20 cellular contexts compared by ENCODE assay signal in genomic region chr9:85339337-85339736, GRCh38.
DNase-seq lines count a peak whose midpoint lies in the region; ATAC-seq, FAIRE-seq and TF ChIP-seq lines count a peak whose summit lies in the region.
"Had no signal": no experiment of that assay in that cellular context is flagged by ENCODE, and none has a peak within 500 bp of the region (broad histone marks: within the 10 kb centered on the region; RNA-seq: fewer than 3 reads in every experiment).

No MANE protein-coding gene starts in this region.

- H3K9me3 Mint-ChIP-seq in CD8-positive, alpha-beta T cell = no peaks in the 10 kb centered on the region
- H3K9me3 Mint-ChIP-seq: CD4-positive, alpha-beta T cell; H9 had no signal

- H3K9ac ChIP-seq in HepG2 (ENCODE audit: insufficient read depth, low read depth, low read length) = no peak overlapping the region

- H3K4me3 ChIP-seq in HepG2 (replicated peaks in 1 of 3; ENCODE audit: insufficient read depth in 1 of 3, low read depth in 2 of 3, low read length in 3 of 3) (no peak overlapping the region), right lobe of liver (no peak overlapping the region), kidney epithelial cell (ENCODE audit: low read depth, low read length) (no peak overlapping the region)
- no peak overlapping the region for H3K4me3 ChIP-seq in CD8-positive, alpha-beta T cell (ENCODE audit: low read depth, low read length)
- H3K4me3 ChIP-seq: A549 had no signal

- H3K27ac ChIP-seq in HepG2 (ENCODE audit: extremely low read length, insufficient read depth, low read length) (no peak overlapping the region), right lobe of liver (no peak overlapping the region)
- H3K27ac ChIP-seq in CD8-positive, alpha-beta T cell (ENCODE audit: low read depth, low read length) = no peak overlapping the region
- H3K27ac ChIP-seq: 22Rv1, A549, C4-2B, HL-60 had no signal

- H3K4me1 ChIP-seq in HepG2 (ENCODE audit: insufficient read depth, low read length) (no peaks in the 10 kb centered on the region), right lobe of liver (no peaks in the 10 kb centered on the region)
- H3K4me1 ChIP-seq in CD8-positive, alpha-beta T cell (ENCODE audit: insufficient read depth, low read length) = no peaks in the 10 kb centered on the region
- H3K4me1 ChIP-seq: A549 had no signal

- CTCF ChIA-PET in HepG2 (lab: Yijun Ruan, JAX; ENCODE audit: low intra/inter-chr PET ratio, low total read pairs) = no interaction called here
- CTCF ChIA-PET in CD8-positive, alpha-beta T cell (lab: Charles Lee) = no interaction called here

- H3K4me1 Mint-ChIP-seq in CD8-positive, alpha-beta T cell (ENCODE audit: low read depth) = no peaks in the 10 kb centered on the region

- FAIRE-seq in HepG2 (lab: Jason Lieb, UNC) = no peak
- FAIRE-seq: A549, H1 had no signal

- TF ChIP-seq CTCF in HepG2 (CRISPR knock-in tag; IDR thresholded peaks at IDR 0.05) (no peak), right lobe of liver (IDR thresholded peaks at IDR 0.05) (no peak), kidney epithelial cell (IDR thresholded peaks at IDR 0.05; ENCODE audit: insufficient read depth, low read length, poor library complexity, severe bottlenecking) (no peak)
- no peak for TF ChIP-seq CTCF in CD8-positive, alpha-beta T cell (IDR thresholded peaks at IDR 0.05)

- H3K36me3 Mint-ChIP-seq in CD8-positive, alpha-beta T cell = no peaks in the 10 kb centered on the region

- no peak for TF ChIP-seq EP300 in HepG2 (IDR thresholded peaks at IDR 0.05; ENCODE audit: low read depth in 2 of 2, low read length in 2 of 2)
- no peak for TF ChIP-seq EP300 in HepG2 (CRISPR knock-in tag; IDR thresholded peaks at IDR 0.05; ENCODE audit: borderline replicate concordance)

- peaks cover 3 to 5% of the 10 kb centered on the region in 2 experiments; a peak in 3 of 5 replicates for H3K27me3 ChIP-seq in HepG2 (ENCODE audit: control insufficient read depth in 1 of 2, insufficient read depth in 2 of 2, low read length in 2 of 2)
- H3K27me3 ChIP-seq in right lobe of liver = no peaks in the 10 kb centered on the region
- no peaks in the 10 kb centered on the region for H3K27me3 ChIP-seq in kidney epithelial cell (ENCODE audit: control insufficient read depth, insufficient read depth, low read length)
- H3K27me3 ChIP-seq in CD8-positive, alpha-beta T cell (ENCODE audit: insufficient read depth, low read length) = no peaks in the 10 kb centered on the region

- H3K4me2 ChIP-seq in HepG2 (ENCODE audit: low read depth, low read length) = no peak overlapping the region
- H3K4me2 ChIP-seq: A549 had no signal

- no TSS peak for BruUV-seq in HepG2 (replicated peaks; lab: Mats Ljungman, UMichigan)

- no peaks in the 10 kb centered on the region for H3K9me3 ChIP-seq in HepG2 (ENCODE audit: low read length)
- H3K9me3 ChIP-seq in right lobe of liver = no peaks in the 10 kb centered on the region
- H3K9me3 ChIP-seq in CD8-positive, alpha-beta T cell (ENCODE audit: low read length) = no peaks in the 10 kb centered on the region
- H3K9me3 ChIP-seq: A549 had no signal

- H3K79me2 ChIP-seq in HepG2 (ENCODE audit: insufficient read depth, low read length) = no peaks in the 10 kb centered on the region

- ATAC-seq in HepG2 (no peak), right lobe of liver (no peak)
- no peak for ATAC-seq in CD8-positive, alpha-beta T cell
- ATAC-seq: A549 had no signal

- TF ChIP-seq POLR2A in HepG2 (IDR thresholded peaks at IDR 0.05; ENCODE audit: insufficient read depth in 1 of 2, low read depth in 2 of 2, low read length in 2 of 2) = no peak
- TF ChIP-seq POLR2A in right lobe of liver (IDR thresholded peaks at IDR 0.05) = no peak

- no peak for TF ChIP-seq RAD21 in HepG2 (CRISPR knock-in tag; IDR thresholded peaks at IDR 0.05)

- H3K27ac Mint-ChIP-seq in CD8-positive, alpha-beta T cell = no peak overlapping the region
- H3K27ac Mint-ChIP-seq: CD4-positive, alpha-beta T cell; H9 had no signal

- H3K27me3 Mint-ChIP-seq in CD8-positive, alpha-beta T cell (ENCODE audit: low read depth) = peaks cover 2% of the 10 kb centered on the region

- POLR2A ChIA-PET in HepG2 (lab: Yijun Ruan, JAX) = no interaction called here
- POLR2A ChIA-PET in CD8-positive, alpha-beta T cell (lab: Charles Lee) = no interaction called here

- WGBS in HepG2 (ENCODE audit: low lambda C conversion rate) = 1% methylated on average over 2 of the region's 2 CpGs
- WGBS in right lobe of liver (ENCODE audit: insufficient coverage, low coverage, low lambda C conversion rate, missing lambda C conversion rate) = 25% methylated on average over 2 of the region's 2 CpGs

- intact Hi-C loops in HepG2 (cut with micrococcal nuclease; ENCODE audit: unreplicated experiment) (no loop called here), right lobe of liver (cut with DNase I) (no loop called here)
- intact Hi-C loops in CD8-positive, alpha-beta T cell (cut with DNase I, micrococcal nuclease) = no loop called here

- in situ Hi-C loops in HepG2 (cut with HindIII; ENCODE audit: extremely low pct_ligation_motif_present, low pct_unique_long_range_greater_than_20kb) = no loop called here

- DNase-seq in HepG2 (ENCODE audit: low spot score) (no peak), right lobe of liver (no peak), astrocyte of the hippocampus (ENCODE audit: low read depth, low spot score) (peak; percentile 15), kidney epithelial cell (ENCODE audit: low read depth) (peak; percentile 47), NCI-H2081 (lab: John Stamatoyannopoulos, UW) (no peak)
- no peak for DNase-seq in activated T-cell treated with anti-CD3 and anti-CD28 coated beads, Interleukin-2, amount 50 U/mL, for 1 hour
- no peak for DNase-seq in NK-92 treated with Interleukin-12 subunit alpha and Interleukin-12 subunit beta, amount 100 ng/mL, for 24 hours (lab: John Stamatoyannopoulos, UW)
- no peak for DNase-seq in CD8-positive, alpha-beta T cell
- DNase-seq: AML-193; CD4-positive, alpha-beta T cell; DMS153; DMS79; GF-D8; H9; IMR-90 had no signal

- H3K4me3 Mint-ChIP-seq in CD8-positive, alpha-beta T cell = no peak overlapping the region
- H3K4me3 Mint-ChIP-seq: CD4-positive, alpha-beta T cell; H9 had no signal

- no peaks in the 10 kb centered on the region for H3K36me3 ChIP-seq in HepG2 (replicated peaks in 1 of 2; ENCODE audit: control insufficient read depth in 1 of 2, insufficient read depth in 2 of 2, low read length in 2 of 2)
- no peaks in the 10 kb centered on the region for H3K36me3 ChIP-seq in right lobe of liver
- H3K36me3 ChIP-seq in kidney epithelial cell (ENCODE audit: control insufficient read depth, insufficient read depth, low read length) = no peaks in the 10 kb centered on the region
- H3K36me3 ChIP-seq in CD8-positive, alpha-beta T cell (ENCODE audit: insufficient read depth, low read length) = no peaks in the 10 kb centered on the region

- H4K20me1 ChIP-seq in HepG2 (ENCODE audit: insufficient read depth, low read length) = no peaks in the 10 kb centered on the region

- no peak overlapping the region for H2AFZ ChIP-seq in HepG2 (ENCODE audit: low read length)

TF ChIP-seq in HepG2, 621 proteins besides CTCF, POLR2A, EP300 and RAD21:
- TF ChIP-seq ATF7 (IDR thresholded peaks at IDR 0.05) (peak; percentile 53), ATF7 (CRISPR knock-in tag; IDR thresholded peaks at IDR 0.05) (no peak), ZNF766 (CRISPR knock-in tag; IDR thresholded peaks at IDR 0.05; ENCODE audit: borderline replicate concordance) (no peak)

Comparison
In these comparisons a context has a peak if more than half of its experiments do, and no peak if none do; other contexts are left out.
1. DNase-seq: peak in astrocyte of the hippocampus (single experiment) and kidney epithelial cell (single experiment); none in HepG2 (single experiment), right lobe of liver (0 of 3), NCI-H2081 (0 of 2), activated T-cell treated with anti-CD3 and anti-CD28 coated beads, Interleukin-2, amount 50 U/mL, for 1 hour (single experiment), NK-92 treated with Interleukin-12 subunit alpha and Interleukin-12 subunit beta, amount 100 ng/mL, for 24 hours (single experiment) and CD8-positive, alpha-beta T cell (0 of 7).